ENCODE assay signal across 8 cellular contexts in genomic region chr6:166342293-166343156, GRCh38. TPM values are rescaled to one million over a fixed set of nuclear protein-coding genes. Genes with fewer than 3 reads are reported as not detected.
DNase-seq lines count a peak whose midpoint lies in the region; ATAC-seq lines count a peak whose summit lies in the region.

SFT2D1 (minus strand) TSS chr6:166342545; CDS start chr6:166342481, 64 bp downstream.

- peak; percentile 88 for ATAC-seq in GM21360 (IDR thresholded peaks at IDR 0.05; ENCODE audit: unreplicated experiment)

- 0% methylated on average over 75 to 77 of the region's 77 CpGs for whole genome bisulfite sequencing in esophagus, 2 donors

- H3K4me3 ChIP-seq in esophagus (ENCODE audit: low read depth in 1 of 2, low read length in 2 of 2): peak within 1 kb of the TSS; percentile 94 to 100
- H3K4me3 ChIP-seq in muscle layer of colon (ENCODE audit: low read depth in 1 of 2, low read length in 2 of 2): peak within 1 kb of the TSS; percentile 94 to 100

- no peaks in the 10 kb centered on the region for H3K9me3 ChIP-seq in esophagus (ENCODE audit: control insufficient read depth in 2 of 2, insufficient read depth in 1 of 2, low read depth in 1 of 2, low read length in 1 of 2)
- H3K9me3 ChIP-seq in muscle layer of colon (ENCODE audit: low read length): no peaks in the 10 kb centered on the region

- H3K27ac ChIP-seq in esophagus (ENCODE audit: low read depth in 2 of 2, low read length in 1 of 2) (peak within 1 kb of the TSS; percentile 86 to 89), muscle layer of colon (ENCODE audit: low read depth, low read length) (peak within 1 kb of the TSS; percentile 93)

- in situ Hi-C loops in Caki2 (cut with HindIII; ENCODE audit: low pct_unique_long_range_greater_than_20kb, low sequenced_read_pairs): no loop called here

- peak within 1 kb of the TSS; percentile 77 for H3K9ac ChIP-seq in muscle layer of colon (ENCODE audit: low read length)

- peaks cover 4 to 12% of the 10 kb centered on the region in 2 donors for H3K4me1 ChIP-seq in esophagus (ENCODE audit: control insufficient read depth in 2 of 2, insufficient read depth in 2 of 2, low read length in 1 of 2)
- H3K4me1 ChIP-seq in muscle layer of colon (ENCODE audit: insufficient read depth, low read length): peaks cover 35% of the 10 kb centered on the region

- DNase-seq in Caki2 (ENCODE audit: low read depth) (peak; percentile 53), HT-29 (ENCODE audit: low spot score) (peak; percentile 73), OCI-M1 (lab: John Stamatoyannopoulos, UW) (peak; percentile 91), activated T-cell treated with anti-CD3 and anti-CD28 coated beads for 48 hours (ENCODE audit: low read depth) (peak; percentile 79)
- peak; percentile 65 to 68 for DNase-seq in stimulated activated CD8-positive, alpha-beta memory T cell treated with anti-CD3 and anti-CD28 coated beads, Interleukin-7, amount 100 ng/mL, for 1 hour (ENCODE audit: low read depth in 2 of 2)

- H3K36me3 ChIP-seq in esophagus (ENCODE audit: control insufficient read depth in 2 of 2, insufficient read depth in 2 of 2, low read length in 1 of 2) (no peaks in the 10 kb centered on the region), muscle layer of colon (ENCODE audit: insufficient read depth, low read length) (peaks cover 6% of the 10 kb centered on the region)

- H3K27me3 ChIP-seq in esophagus (ENCODE audit: control insufficient read depth in 1 of 2, insufficient read depth in 2 of 2, low read length in 2 of 2): no peaks in the 10 kb centered on the region
- H3K27me3 ChIP-seq in muscle layer of colon (ENCODE audit: control insufficient read depth in 1 of 2, insufficient read depth in 2 of 2, low read length in 2 of 2): no peaks in the 10 kb centered on the region

RNA-seq across cellular contexts. Expression of gene SFT2D1, which starts in this region (rescaled TPM):
- 9.2 and 23.1 TPM in 2 replicates for total RNA-seq in Caki2 (2014; rRNA removed; shearing (Covaris generic); ENCODE audit: low replicate concordance)
- total RNA-seq in HT-29 (2014; rRNA removed; shearing (Covaris generic)): 61.6 and 69.3 TPM in 2 replicates
- 10 to 100 TPM; 37.3 to 42.4 TPM for polyA plus RNA-seq in esophagus

Comparison
In these comparisons a context has a peak if more than half of its experiments do, and no peak if none do; other contexts are left out.
1. Peak in every context shown above with its lines: DNase-seq, ATAC-seq, H3K4me3 ChIP-seq and H3K27ac ChIP-seq.